ENCODE assay signal across 1 cellular context in genomic region chr20:52954849-52955248, GRCh38.
TF ChIP-seq lines count a peak whose summit lies in the region.

No MANE protein-coding gene starts in this region.

TF ChIP-seq in HepG2, 621 proteins besides CTCF, POLR2A, EP300 and RAD21:
- TF ChIP-seq HBP1 (CRISPR knock-in tag; IDR thresholded peaks at IDR 0.05; ENCODE audit: low read depth): no peak
- no peak for TF ChIP-seq RARA (CRISPR knock-in tag; IDR thresholded peaks at IDR 0.05)
- no peak for TF ChIP-seq ZNF101 (CRISPR knock-in tag; IDR thresholded peaks at IDR 0.05; ENCODE audit: borderline replicate concordance, low read depth)
- TF ChIP-seq GABPB1 (CRISPR knock-in tag; IDR thresholded peaks at IDR 0.05): no peak
- no peak for TF ChIP-seq MTA1 (CRISPR knock-in tag; IDR thresholded peaks at IDR 0.05; ENCODE audit: borderline replicate concordance)
- TF ChIP-seq ZNF207 (IDR thresholded peaks at IDR 0.05; ENCODE audit: borderline replicate concordance): no peak
- no peak for TF ChIP-seq KDM3A (CRISPR knock-in tag; IDR thresholded peaks at IDR 0.05; ENCODE audit: low read depth)
- no peak for TF ChIP-seq ZBTB42 (CRISPR knock-in tag; IDR thresholded peaks at IDR 0.05)
- TF ChIP-seq PITX1 (CRISPR knock-in tag; IDR thresholded peaks at IDR 0.05): no peak
- no peak for TF ChIP-seq KLF11 (CRISPR knock-in tag; IDR thresholded peaks at IDR 0.05)
- peak; percentile 97 for TF ChIP-seq CREB1 (IDR thresholded peaks at IDR 0.05)
- no peak for TF ChIP-seq CREB1 (CRISPR knock-in tag; IDR thresholded peaks at IDR 0.05)
- peak; percentile 99 for TF ChIP-seq ATF7 (IDR thresholded peaks at IDR 0.05)
- TF ChIP-seq ATF7 (CRISPR knock-in tag; IDR thresholded peaks at IDR 0.05): no peak
- TF ChIP-seq ZMYM3 (CRISPR knock-in tag; IDR thresholded peaks at IDR 0.05): no peak
- TF ChIP-seq KDM2A (CRISPR knock-in tag; IDR thresholded peaks at IDR 0.05; ENCODE audit: borderline replicate concordance, low read depth): no peak
